In the genomic region with DNA sequence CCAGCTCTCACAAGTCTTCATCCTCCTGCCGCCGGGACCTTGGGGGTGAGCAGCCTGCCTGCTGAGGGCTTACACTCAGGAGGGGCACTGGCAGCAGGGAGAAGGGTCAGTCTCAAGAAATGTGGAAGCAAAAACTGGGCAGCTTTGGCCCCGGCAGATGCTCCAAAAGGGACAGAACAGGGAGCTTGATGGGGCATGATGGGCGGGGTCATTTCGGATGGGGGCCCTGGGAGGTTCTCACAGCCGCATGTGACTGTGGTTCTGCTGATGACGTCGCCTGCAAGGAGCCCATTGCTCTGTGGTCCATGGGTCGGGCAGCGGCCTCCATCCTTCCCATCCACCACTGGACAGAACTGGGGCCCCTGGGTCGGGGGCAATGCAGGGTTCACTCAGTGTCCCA, we compare ENCODE assay signal across 8 cellular contexts.
"Had no signal": no experiment of that assay in that cellular context is flagged by ENCODE, and none has a peak within 500 bp of the region (broad histone marks: within the 10 kb centered on the region; RNA-seq: fewer than 3 reads in every experiment).

No MANE protein-coding gene starts in this region.

- H3K27ac ChIP-seq: GM23248, HL-60 had no signal

- H3K4me3 ChIP-seq: GM23248, HAP-1 had no signal

- H3K36me3 ChIP-seq: HAP-1 had no signal

- DNase-seq: GM23248, GOT3, H7, HFFc6, IMR-90 had no signal

- H3K4me1 ChIP-seq: HAP-1 had no signal

- H3K9ac ChIP-seq: GM23248 had no signal

- ATAC-seq: HCT116 had no signal

- H2AFZ ChIP-seq: GM23248 had no signal

- H3K9me3 ChIP-seq: HAP-1 had no signal
